ENCODE assay signal across 32 cellular contexts in genomic region chr2:196380575-196380974, GRCh38.
"Had no signal": no experiment of that assay in that cellular context is flagged by ENCODE, and none has a peak within 500 bp of the region (broad histone marks: within the 10 kb centered on the region; RNA-seq: fewer than 3 reads in every experiment).

No MANE protein-coding gene starts in this region.

- H3K36me3 Mint-ChIP-seq: activated CD8-positive, alpha-beta memory T cell treated with anti-CD3 and anti-CD28 coated beads, Interleukin-2, amount 10 ng/mL, durations not matched to agents 7 days and 5 days; activated naive CD4-positive, alpha-beta T cell treated with anti-CD3 and anti-CD28 coated beads, Interleukin-2, amount 50 U/mL, for 24 hours; immature natural killer cell had no signal

- H3K27me3 Mint-ChIP-seq: activated B cell treated with CpG ODN at 0.5 μM for 24 hours; progenitor cell of endocrine pancreas; stimulated activated naive B cell treated with anti-CD40 and anti-IgM and Interleukin-4, amounts not matched to agents 10 μg/mL and 1 μg/mL and 100 μg/mL, for 72 hours had no signal

- H3K27me3 ChIP-seq: colonic mucosa, gastroesophageal sphincter, neutrophil, ovary, stomach, thyroid gland, upper lobe of right lung had no signal

- H3K27ac Mint-ChIP-seq: activated B cell treated with CpG ODN at 0.5 μM for 24 hours; activated CD8-positive, alpha-beta memory T cell treated with anti-CD3 and anti-CD28 coated beads, Interleukin-2, amount 10 ng/mL, durations not matched to agents 7 days and 5 days; activated CD8-positive, alpha-beta T cell treated with anti-CD3 and anti-CD28 coated beads, Interleukin-2, amount 10 ng/mL, durations not matched to agents 7 days and 5 days; activated naive CD4-positive, alpha-beta T cell treated with anti-CD3 and anti-CD28 coated beads, Interleukin-2, amount 50 U/mL, for 24 hours; activated naive CD8-positive, alpha-beta T cell treated with anti-CD3 and anti-CD28 coated beads, Interleukin-2, amount 50 U/mL, for 24 hours; activated T-helper 2 cell treated with anti-CD3 and anti-CD28 coated beads, Interferon-gamma antibody, Interleukin-2, Interleukin-4, amounts not matched to agents 10 μg/mL and 5 μg/mL and 100 μg/mL, durations not matched to agents 14 hours and 24 hours and 36 hours; immature natural killer cell; nephron; progenitor cell of endocrine pancreas; stimulated activated naive B cell treated with anti-CD40 and anti-IgM and Interleukin-4, amounts not matched to agents 10 μg/mL and 1 μg/mL and 100 μg/mL, for 72 hours had no signal

- H3K27ac ChIP-seq: colonic mucosa, epithelial cell of prostate, gastroesophageal sphincter, neutrophil, ovary, stomach, thyroid gland, upper lobe of right lung had no signal

- H3K4me1 ChIP-seq: colonic mucosa, stomach had no signal

- H3K4me1 Mint-ChIP-seq: immature natural killer cell had no signal

- FAIRE-seq: endometrium had no signal

- H3K9me3 ChIP-seq: colonic mucosa, gastroesophageal sphincter, neutrophil, ovary, stomach, thyroid gland, upper lobe of right lung had no signal

- ATAC-seq: activated CD8-positive, alpha-beta memory T cell treated with anti-CD3 and anti-CD28 coated beads, Interleukin-2, amount 10 ng/mL, durations not matched to agents 7 days and 5 days; activated CD8-positive, alpha-beta T cell treated with anti-CD3 and anti-CD28 coated beads, Interleukin-2, amount 10 ng/mL, durations not matched to agents 7 days and 5 days; activated naive CD8-positive, alpha-beta T cell treated with anti-CD3 and anti-CD28 coated beads, Interleukin-2, amount 50 U/mL, for 24 hours; gastroesophageal sphincter; left lobe of liver; stimulated activated naive B cell treated with anti-CD40 and anti-IgM and Interleukin-4, amounts not matched to agents 10 μg/mL and 1 μg/mL and 100 μg/mL, for 72 hours; upper lobe of right lung had no signal

- H3K36me3 ChIP-seq: colonic mucosa, gastroesophageal sphincter, neutrophil, ovary, stomach, thyroid gland, upper lobe of right lung had no signal

- DNase-seq: activated B cell treated with CpG ODN at 0.5 μM for 24 hours; activated CD4-positive, alpha-beta T cell treated with anti-CD3 and anti-CD28 coated beads, Interleukin-2, amount 50 U/mL, for 1 hour; activated CD8-positive, alpha-beta memory T cell treated with anti-CD3 and anti-CD28 coated beads, Interleukin-2, amount 10 ng/mL, durations not matched to agents 7 days and 5 days; activated CD8-positive, alpha-beta T cell treated with anti-CD3 and anti-CD28 coated beads, Interleukin-2, amount 10 ng/mL, durations not matched to agents 7 days and 5 days; activated naive CD8-positive, alpha-beta T cell treated with anti-CD3 and anti-CD28 coated beads, Interleukin-2, amount 50 U/mL, for 24 hours; activated T-cell treated with anti-CD3 and anti-CD28 coated beads, Interleukin-2, amount 50 U/mL, for 48 hours; amygdala; central memory CD4-positive, alpha-beta T cell; colonic mucosa; effector CD8-positive, alpha-beta T cell; hypothalamus; immature natural killer cell; ovary; retina; stimulated activated CD4-positive, alpha-beta T cell treated with anti-CD3 and anti-CD28 coated beads, Interleukin-1b, Interleukin-23, amount 100 ng/mL, for 48 hours; stimulated activated CD4-positive, alpha-beta T cell treated with anti-CD3 and anti-CD28 coated beads, Interleukin-4, amount 100 ng/mL, for 4 hours; stimulated activated naive B cell treated with anti-CD40 and anti-IgM and Interleukin-4, amounts not matched to agents 10 μg/mL and 1 μg/mL and 100 μg/mL, for 72 hours; stomach; T-helper 2 cell; thyroid gland; upper lobe of right lung had no signal

- H3K4me3 ChIP-seq: colonic mucosa, gastroesophageal sphincter, lung, ovary, smooth muscle cell, stomach, thyroid gland, upper lobe of right lung had no signal

- H3K9me3 Mint-ChIP-seq: activated B cell treated with CpG ODN at 0.5 μM for 24 hours; activated naive CD4-positive, alpha-beta T cell treated with anti-CD3 and anti-CD28 coated beads, Interleukin-2, amount 50 U/mL, for 24 hours; immature natural killer cell; nephron had no signal

- H3K4me3 Mint-ChIP-seq: activated B cell treated with CpG ODN at 0.5 μM for 24 hours; activated CD8-positive, alpha-beta memory T cell treated with anti-CD3 and anti-CD28 coated beads, Interleukin-2, amount 10 ng/mL, durations not matched to agents 7 days and 5 days; activated CD8-positive, alpha-beta T cell treated with anti-CD3 and anti-CD28 coated beads, Interleukin-2, amount 10 ng/mL, durations not matched to agents 7 days and 5 days; activated naive CD4-positive, alpha-beta T cell treated with anti-CD3 and anti-CD28 coated beads, Interleukin-2, amount 50 U/mL, for 24 hours; activated naive CD8-positive, alpha-beta T cell treated with anti-CD3 and anti-CD28 coated beads, Interleukin-2, amount 50 U/mL, for 24 hours; immature natural killer cell; nephron; stimulated activated naive B cell treated with anti-CD40 and anti-IgM and Interleukin-4, amounts not matched to agents 10 μg/mL and 1 μg/mL and 100 μg/mL, for 72 hours had no signal
